1 cellular context compared by ENCODE assay signal in the genomic region with DNA sequence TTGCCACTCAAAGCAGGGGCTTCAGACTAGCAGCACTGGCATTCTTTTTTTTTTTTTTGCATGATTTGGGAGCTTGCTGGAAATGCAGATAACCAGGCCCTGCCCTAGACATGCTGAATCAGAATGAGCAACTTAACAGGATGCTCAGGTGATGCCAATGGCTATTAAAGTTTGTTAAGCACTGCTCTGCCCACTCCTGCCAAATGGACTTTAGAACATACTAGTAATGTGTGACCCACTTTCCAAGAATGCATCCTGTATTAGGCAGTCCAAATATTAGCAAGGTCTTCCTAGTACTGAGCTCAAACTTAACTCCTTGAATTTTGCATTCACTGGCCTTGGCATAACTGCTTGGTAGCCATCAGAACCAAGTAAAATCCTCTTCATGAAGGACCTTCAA.
TF ChIP-seq lines count a peak whose summit lies in the region.

No MANE protein-coding gene starts in this region.

TF ChIP-seq in HepG2, 621 proteins besides CTCF, POLR2A, EP300 and RAD21:
- no peak for TF ChIP-seq PHB2 (IDR thresholded peaks at IDR 0.05; ENCODE audit: partially characterized antibody)
- TF ChIP-seq, protein P1, sequence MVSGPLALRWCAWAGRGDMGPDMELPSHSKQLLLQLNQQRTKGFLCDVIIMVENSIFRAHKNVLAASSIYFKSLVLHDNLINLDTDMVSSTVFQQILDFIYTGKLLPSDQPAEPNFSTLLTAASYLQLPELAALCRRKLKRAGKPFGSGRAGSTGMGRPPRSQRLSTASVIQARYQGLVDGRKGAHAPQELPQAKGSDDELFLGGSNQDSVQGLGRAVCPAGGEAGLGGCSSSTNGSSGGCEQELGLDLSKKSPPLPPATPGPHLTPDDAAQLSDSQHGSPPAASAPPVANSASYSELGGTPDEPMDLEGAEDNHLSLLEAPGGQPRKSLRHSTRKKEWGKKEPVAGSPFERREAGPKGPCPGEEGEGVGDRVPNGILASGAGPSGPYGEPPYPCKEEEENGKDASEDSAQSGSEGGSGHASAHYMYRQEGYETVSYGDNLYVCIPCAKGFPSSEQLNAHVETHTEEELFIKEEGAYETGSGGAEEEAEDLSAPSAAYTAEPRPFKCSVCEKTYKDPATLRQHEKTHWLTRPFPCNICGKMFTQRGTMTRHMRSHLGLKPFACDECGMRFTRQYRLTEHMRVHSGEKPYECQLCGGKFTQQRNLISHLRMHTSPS (CRISPR knock-in tag; IDR thresholded peaks at IDR 0.05; ENCODE audit: low read depth), result peak; percentile 64; the same call in 1 of the 2 replicates
- TF ChIP-seq, protein P2, sequence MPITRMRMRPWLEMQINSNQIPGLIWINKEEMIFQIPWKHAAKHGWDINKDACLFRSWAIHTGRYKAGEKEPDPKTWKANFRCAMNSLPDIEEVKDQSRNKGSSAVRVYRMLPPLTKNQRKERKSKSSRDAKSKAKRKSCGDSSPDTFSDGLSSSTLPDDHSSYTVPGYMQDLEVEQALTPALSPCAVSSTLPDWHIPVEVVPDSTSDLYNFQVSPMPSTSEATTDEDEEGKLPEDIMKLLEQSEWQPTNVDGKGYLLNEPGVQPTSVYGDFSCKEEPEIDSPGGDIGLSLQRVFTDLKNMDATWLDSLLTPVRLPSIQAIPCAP (CRISPR knock-in tag; IDR thresholded peaks at IDR 0.05; ENCODE audit: low read depth), result no peak
- TF ChIP-seq ZNF350 (CRISPR knock-in tag; IDR thresholded peaks at IDR 0.05; ENCODE audit: borderline replicate concordance, low read depth), result no peak
- peak; percentile 67 for TF ChIP-seq HNF4A (CRISPR knock-in tag; IDR thresholded peaks at IDR 0.05)
- TF ChIP-seq PAXIP1 (CRISPR knock-in tag; conservative IDR thresholded peaks at IDR 0.05), result 0 out of 2 replicates have a peak, but pooled peaks have one; percentile 19
- no peak for TF ChIP-seq BORCS8-MEF2B (CRISPR knock-in tag; IDR thresholded peaks at IDR 0.05)
- peak; percentile 17; the same call in 1 of the 2 replicates for TF ChIP-seq SALL1 (CRISPR knock-in tag; IDR thresholded peaks at IDR 0.05)
- TF ChIP-seq AKAP8 (CRISPR knock-in tag; IDR thresholded peaks at IDR 0.05), result no peak
- peak; percentile 66 for TF ChIP-seq FOSL2 (CRISPR knock-in tag; IDR thresholded peaks at IDR 0.05)
- 0 out of 2 replicates have a peak, but pooled peaks have one; percentile 20 for TF ChIP-seq GATAD2A (CRISPR knock-in tag; IDR thresholded peaks at IDR 0.05)
- TF ChIP-seq HNF4G (IDR thresholded peaks at IDR 0.05; ENCODE audit: borderline replicate concordance, low read depth, low read length), result peak; percentile 11; the same call in 1 of the 2 replicates
- no peak for TF ChIP-seq HNF4G (CRISPR knock-in tag; IDR thresholded peaks at IDR 0.05; ENCODE audit: borderline replicate concordance, low read depth)
- TF ChIP-seq NFATC3 (CRISPR knock-in tag; IDR thresholded peaks at IDR 0.05), result no peak
- TF ChIP-seq RARA (CRISPR knock-in tag; IDR thresholded peaks at IDR 0.05), result 0 out of 2 replicates have a peak, but pooled peaks have one; percentile 15
- no peak for TF ChIP-seq JDP2 (CRISPR knock-in tag; IDR thresholded peaks at IDR 0.05; ENCODE audit: borderline replicate concordance)
- TF ChIP-seq RBM22 (optimal IDR thresholded peaks at IDR 0.05; ENCODE audit: low read length), result peak; percentile 25
- TF ChIP-seq TEAD3 (CRISPR knock-in tag; optimal IDR thresholded peaks at IDR 0.05; ENCODE audit: borderline replicate concordance), result peak; percentile 71
- TF ChIP-seq SOX13 (IDR thresholded peaks at IDR 0.05), result no peak
- peak in 1 of 2 experiments; percentile 35; a peak in 1 of 4 replicates for TF ChIP-seq SOX13 (CRISPR knock-in tag; conservative IDR thresholded peaks at IDR 0.05 in 1 of 2, IDR thresholded peaks at IDR 0.05 in 1 of 2)
- TF ChIP-seq, protein P3, sequence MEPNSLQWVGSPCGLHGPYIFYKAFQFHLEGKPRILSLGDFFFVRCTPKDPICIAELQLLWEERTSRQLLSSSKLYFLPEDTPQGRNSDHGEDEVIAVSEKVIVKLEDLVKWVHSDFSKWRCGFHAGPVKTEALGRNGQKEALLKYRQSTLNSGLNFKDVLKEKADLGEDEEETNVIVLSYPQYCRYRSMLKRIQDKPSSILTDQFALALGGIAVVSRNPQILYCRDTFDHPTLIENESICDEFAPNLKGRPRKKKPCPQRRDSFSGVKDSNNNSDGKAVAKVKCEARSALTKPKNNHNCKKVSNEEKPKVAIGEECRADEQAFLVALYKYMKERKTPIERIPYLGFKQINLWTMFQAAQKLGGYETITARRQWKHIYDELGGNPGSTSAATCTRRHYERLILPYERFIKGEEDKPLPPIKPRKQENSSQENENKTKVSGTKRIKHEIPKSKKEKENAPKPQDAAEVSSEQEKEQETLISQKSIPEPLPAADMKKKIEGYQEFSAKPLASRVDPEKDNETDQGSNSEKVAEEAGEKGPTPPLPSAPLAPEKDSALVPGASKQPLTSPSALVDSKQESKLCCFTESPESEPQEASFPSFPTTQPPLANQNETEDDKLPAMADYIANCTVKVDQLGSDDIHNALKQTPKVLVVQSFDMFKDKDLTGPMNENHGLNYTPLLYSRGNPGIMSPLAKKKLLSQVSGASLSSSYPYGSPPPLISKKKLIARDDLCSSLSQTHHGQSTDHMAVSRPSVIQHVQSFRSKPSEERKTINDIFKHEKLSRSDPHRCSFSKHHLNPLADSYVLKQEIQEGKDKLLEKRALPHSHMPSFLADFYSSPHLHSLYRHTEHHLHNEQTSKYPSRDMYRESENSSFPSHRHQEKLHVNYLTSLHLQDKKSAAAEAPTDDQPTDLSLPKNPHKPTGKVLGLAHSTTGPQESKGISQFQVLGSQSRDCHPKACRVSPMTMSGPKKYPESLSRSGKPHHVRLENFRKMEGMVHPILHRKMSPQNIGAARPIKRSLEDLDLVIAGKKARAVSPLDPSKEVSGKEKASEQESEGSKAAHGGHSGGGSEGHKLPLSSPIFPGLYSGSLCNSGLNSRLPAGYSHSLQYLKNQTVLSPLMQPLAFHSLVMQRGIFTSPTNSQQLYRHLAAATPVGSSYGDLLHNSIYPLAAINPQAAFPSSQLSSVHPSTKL (CRISPR knock-in tag; IDR thresholded peaks at IDR 0.05), result 0 out of 2 replicates have a peak, but pooled peaks have one; percentile 53
- no peak for TF ChIP-seq DNMT1 (CRISPR knock-in tag; IDR thresholded peaks at IDR 0.05)
- TF ChIP-seq ETV5 (CRISPR knock-in tag; IDR thresholded peaks at IDR 0.05; ENCODE audit: borderline replicate concordance), result peak; percentile 23; the same call in 1 of the 2 replicates
- TF ChIP-seq BCL6 (CRISPR knock-in tag; IDR thresholded peaks at IDR 0.05), result peak; percentile 87
- no peak for TF ChIP-seq ZSCAN29 (CRISPR knock-in tag; conservative IDR thresholded peaks at IDR 0.05)
TF ChIP-seq in HepG2: peak in this region for 14.
